11 cellular contexts compared by ENCODE assay signal in genomic region chr7:116315293-116315692, GRCh38.
DNase-seq lines count a peak whose midpoint lies in the region; ATAC-seq and TF ChIP-seq lines count a peak whose summit lies in the region.
"Had no signal": no experiment of that assay in that cellular context is flagged by ENCODE, and none has a peak within 500 bp of the region (broad histone marks: within the 10 kb centered on the region; RNA-seq: fewer than 3 reads in every experiment).

No MANE protein-coding gene starts in this region.

- peak overlapping the region; percentile 87; the same call in 1 of the 2 replicates for H3K4me3 Mint-ChIP-seq in HFFc6

- H3K4me1 ChIP-seq in right atrium auricular region (peaks cover 0 to 21% of the 10 kb centered on the region in 2 donors), subcutaneous abdominal adipose tissue (ENCODE audit: control insufficient read depth in 5 of 5, insufficient read depth in 5 of 5, low read length in 5 of 5) (peaks cover 3 to 22% (median 16%) of the 10 kb centered on the region in 5 donors)

- H3K27me3 Mint-ChIP-seq in HFFc6 (ENCODE audit: insufficient read depth) = no peaks in the 10 kb centered on the region; the same call in 1 of the 2 replicates

- TF ChIP-seq CTCF in HFFc6 (IDR thresholded peaks at IDR 0.05) (no peak), astrocyte of the spinal cord (IDR thresholded peaks at IDR 0.05; ENCODE audit: low read depth, low read length) (no peak), right atrium auricular region (IDR thresholded peaks at IDR 0.05) (no peak), WERI-Rb-1 (IDR thresholded peaks at IDR 0.05; ENCODE audit: low read depth, low read length) (no peak)

- no peak for ATAC-seq in HG03460 (IDR thresholded peaks at IDR 0.05; ENCODE audit: unreplicated experiment)
- ATAC-seq: activated CD4-positive, CD25-positive, alpha-beta regulatory T cell treated with anti-CD3 and anti-CD28 coated beads, Interleukin-2, amount 50 U/mL, for 24 hours; K562 had no signal

- H3K4me3 ChIP-seq in astrocyte of the spinal cord (ENCODE audit: low read depth, low read length) = no peak overlapping the region
- H3K4me3 ChIP-seq in right atrium auricular region = no peak overlapping the region
- H3K4me3 ChIP-seq in subcutaneous abdominal adipose tissue (ENCODE audit: low read depth in 1 of 5, low read length in 5 of 5) = no peak overlapping the region
- H3K4me3 ChIP-seq in WERI-Rb-1 (ENCODE audit: low read depth, low read length) = no peak overlapping the region
- H3K4me3 ChIP-seq: K562 had no signal

- DNase-seq in HFFc6 (no peak), astrocyte of the spinal cord (ENCODE audit: low read depth, low spot score) (peak; percentile 67), right atrium auricular region (ENCODE audit: low spot score) (no peak), NCI-H187 (lab: John Stamatoyannopoulos, UW) (no peak), mesenteric fat pad (ENCODE audit: low spot score) (no peak), WERI-Rb-1 (no peak)
- DNase-seq: activated effector memory CD4-positive, alpha-beta T cell treated with Interleukin-2 at 50 U/mL for 16 hours had no signal

- peak overlapping the region; percentile 97 for H3K27ac Mint-ChIP-seq in HFFc6

- H3K36me3 Mint-ChIP-seq in HFFc6 (ENCODE audit: low read depth) = peaks cover 23% of the 10 kb centered on the region

- H3K27me3 ChIP-seq in right atrium auricular region = no peaks in the 10 kb centered on the region
- no peaks in the 10 kb centered on the region for H3K27me3 ChIP-seq in subcutaneous abdominal adipose tissue (ENCODE audit: control insufficient read depth in 5 of 5, insufficient read depth in 4 of 5, low read length in 5 of 5)
- H3K27me3 ChIP-seq in WERI-Rb-1 (ENCODE audit: insufficient read depth, low read depth, severe bottlenecking) = peaks cover 24% of the 10 kb centered on the region

- H3K36me3 ChIP-seq in right atrium auricular region (no peaks in the 10 kb centered on the region), subcutaneous abdominal adipose tissue (ENCODE audit: control insufficient read depth in 5 of 5, insufficient read depth in 5 of 5, low read length in 5 of 5) (no peaks in the 10 kb centered on the region), WERI-Rb-1 (no peaks in the 10 kb centered on the region)

- in situ Hi-C loops in astrocyte of the spinal cord (cut with HindIII; ENCODE audit: low sequenced_read_pairs) = no loop called here

- H3K27ac ChIP-seq in right atrium auricular region = peak overlapping the region; percentile 64 to 85
- peak overlapping the region; percentile 93 for H3K27ac ChIP-seq in subcutaneous abdominal adipose tissue (ENCODE audit: low read depth, low read length)
- H3K27ac ChIP-seq in WERI-Rb-1 = no peak overlapping the region

- no peaks in the 10 kb centered on the region for H3K9me3 Mint-ChIP-seq in HFFc6

- peaks cover 69% of the 10 kb centered on the region for H3K4me1 Mint-ChIP-seq in HFFc6 (ENCODE audit: low read depth)

- H3K9ac ChIP-seq in subcutaneous abdominal adipose tissue (ENCODE audit: low read length in 5 of 5) = no peak overlapping the region

- H3K9me3 ChIP-seq in right atrium auricular region (no peaks in the 10 kb centered on the region), subcutaneous abdominal adipose tissue (ENCODE audit: control insufficient read depth in 5 of 5, low read length in 5 of 5) (peaks cover 0 to 5% (median 3%) of the 10 kb centered on the region in 5 donors), WERI-Rb-1 (ENCODE audit: severe bottlenecking) (peaks cover under 1% of the 10 kb centered on the region)
